Comparison of ENCODE assay signal across 9 cellular contexts in genomic region chr7:156969972-156970420, GRCh38. TPM values are rescaled to one million over a fixed set of nuclear protein-coding genes. Genes with fewer than 3 reads are reported as not detected.
DNase-seq lines count a peak whose midpoint lies in the region; ATAC-seq and TF ChIP-seq lines count a peak whose summit lies in the region.
"Had no signal": no experiment of that assay in that cellular context is flagged by ENCODE, and none has a peak within 500 bp of the region (broad histone marks: within the 10 kb centered on the region; RNA-seq: fewer than 3 reads in every experiment).

No MANE protein-coding gene starts in this region.

- intact Hi-C loops in CD14-positive monocyte (cut with micrococcal nuclease) (no loop called here), right lobe of liver (cut with DNase I) (loop anchor here in 1 of 2 donors (10.0 kb wide), 1 partner anchor 305 kb away; no protein-coding TSS in a partner anchor)

- H3K36me3 ChIP-seq in right lobe of liver, result peaks cover 0 to 31% (median 11%) of the 10 kb centered on the region in 4 donors

- no peak overlapping the region for H3K4me3 ChIP-seq in right lobe of liver
- H3K4me3 ChIP-seq: skin epidermis had no signal

- no peak overlapping the region for H3K27ac ChIP-seq in right lobe of liver

- no peak overlapping the region for H3K27ac Mint-ChIP-seq in CD14-positive monocyte
- H3K27ac Mint-ChIP-seq in activated CD8-positive, alpha-beta T cell treated with anti-CD3 and anti-CD28 coated beads, Interleukin-2, amount 10 ng/mL, durations not matched to agents 7 days and 5 days, result no peak overlapping the region

- no peaks in the 10 kb centered on the region for H3K9me3 ChIP-seq in right lobe of liver

- ATAC-seq in activated CD8-positive, alpha-beta T cell treated with anti-CD3 and anti-CD28 coated beads, Interleukin-2, amount 10 ng/mL, durations not matched to agents 7 days and 5 days, result peak; percentile 49
- ATAC-seq in right lobe of liver (peak in 3 of 4 donors; percentile 43 to 59 (median 59)), GM18505 (IDR thresholded peaks at IDR 0.05; ENCODE audit: unreplicated experiment) (no peak), HG03159 (IDR thresholded peaks at IDR 0.05; ENCODE audit: unreplicated experiment) (no peak), GM19328 (IDR thresholded peaks at IDR 0.05; ENCODE audit: unreplicated experiment) (no peak)

- H3K4me1 ChIP-seq in right lobe of liver, result no peaks in the 10 kb centered on the region

- no peaks in the 10 kb centered on the region for H3K4me1 Mint-ChIP-seq in CD14-positive monocyte
- H3K4me1 Mint-ChIP-seq in activated CD8-positive, alpha-beta T cell treated with anti-CD3 and anti-CD28 coated beads, Interleukin-2, amount 10 ng/mL, durations not matched to agents 7 days and 5 days (ENCODE audit: low read depth), result no peaks in the 10 kb centered on the region

- no peak overlapping the region for H3K4me3 Mint-ChIP-seq in CD14-positive monocyte
- H3K4me3 Mint-ChIP-seq in activated CD8-positive, alpha-beta T cell treated with anti-CD3 and anti-CD28 coated beads, Interleukin-2, amount 10 ng/mL, durations not matched to agents 7 days and 5 days, result no peak overlapping the region

- no peak for DNase-seq in CD14-positive monocyte (ENCODE audit: low spot score)
- DNase-seq in HEK293T (ENCODE audit: extremely low spot score), result no peak
- DNase-seq in activated CD8-positive, alpha-beta T cell treated with anti-CD3 and anti-CD28 coated beads, Interleukin-2, amount 10 ng/mL, durations not matched to agents 7 days and 5 days, result no peak
- DNase-seq in right lobe of liver, result no peak
- no peak for DNase-seq in activated CD4-positive, CD25-positive, alpha-beta regulatory T cell treated with anti-CD3 and anti-CD28 coated beads, Interleukin-2, amount 50 U/mL, for 72 hours

- WGBS in right lobe of liver (ENCODE audit: insufficient coverage, low coverage, low lambda C conversion rate, missing lambda C conversion rate), result 75% methylated on average over 3 of the region's 3 CpGs

- H3K27me3 ChIP-seq in right lobe of liver, result no peaks in the 10 kb centered on the region

- POLR2A ChIA-PET in HEK293T (lab: Yijun Ruan, JAX), result no interaction called here
- POLR2A ChIA-PET in activated CD8-positive, alpha-beta T cell treated with anti-CD3 and anti-CD28 coated beads, Interleukin-2, amount 10 ng/mL, durations not matched to agents 7 days and 5 days (lab: Charles Lee), result no interaction called here

- H3K36me3 Mint-ChIP-seq in CD14-positive monocyte, result peaks cover 67 to 75% of the 10 kb centered on the region in 2 donors
- H3K36me3 Mint-ChIP-seq in activated CD8-positive, alpha-beta T cell treated with anti-CD3 and anti-CD28 coated beads, Interleukin-2, amount 10 ng/mL, durations not matched to agents 7 days and 5 days (ENCODE audit: low read depth), result peaks cover 31% of the 10 kb centered on the region

- TF ChIP-seq POLR2A in right lobe of liver (IDR thresholded peaks at IDR 0.05) (no peak), GM18505 (IDR thresholded peaks at IDR 0.05; ENCODE audit: borderline replicate concordance, extremely low read depth, insufficient read depth, insufficient read length) (no peak)

- H3K27me3 Mint-ChIP-seq in CD14-positive monocyte (ENCODE audit: low read depth in 3 of 3), result no peaks in the 10 kb centered on the region
- no peaks in the 10 kb centered on the region for H3K27me3 Mint-ChIP-seq in activated CD8-positive, alpha-beta T cell treated with anti-CD3 and anti-CD28 coated beads, Interleukin-2, amount 10 ng/mL, durations not matched to agents 7 days and 5 days (ENCODE audit: low read depth)

- CTCF ChIA-PET in HEK293T (lab: Yijun Ruan, JAX), result interaction anchor here (1.0 to 1.7 kb wide), 5 partner anchors 15 to 304 kb away, joined by 3 to 11 read pairs (median 4); partner anchors contain the start of gene NOM1
- CTCF ChIA-PET in activated CD8-positive, alpha-beta T cell treated with anti-CD3 and anti-CD28 coated beads, Interleukin-2, amount 10 ng/mL, durations not matched to agents 7 days and 5 days (lab: Charles Lee), result interaction anchor here (0.8 to 1.8 kb wide), 6 partner anchors 12 to 1385 kb away, joined by 3 to 7 read pairs (median 4); partner anchors contain the start of gene NOM1

- peak; percentile 34 for TF ChIP-seq CTCF in CD14-positive monocyte (IDR thresholded peaks at IDR 0.05)
- TF ChIP-seq CTCF in right lobe of liver (IDR thresholded peaks at IDR 0.05), result peak; percentile 23 to 43 (median 38)

- H3K9me3 Mint-ChIP-seq in CD14-positive monocyte, result no peaks in the 10 kb centered on the region
- H3K9me3 Mint-ChIP-seq in activated CD8-positive, alpha-beta T cell treated with anti-CD3 and anti-CD28 coated beads, Interleukin-2, amount 10 ng/mL, durations not matched to agents 7 days and 5 days (ENCODE audit: insufficient read depth), result no peaks in the 10 kb centered on the region

TF ChIP-seq in HEK293T, 16 proteins besides CTCF, POLR2A, EP300 and RAD21:
- TF ChIP-seq ZNF384 (IDR thresholded peaks at IDR 0.05) (peak; percentile 93), L3MBTL2 (conservative IDR thresholded peaks at IDR 0.05) (no peak)

RNA-seq across cellular contexts. Expression of gene NOM1, which starts 20.5 kb away (rescaled TPM):
- 1 to 10 TPM in 1 of 2 donors, under 1 TPM in 1; 0.89 to 1.9 TPM for polyA plus RNA-seq in CD14-positive monocyte
- total RNA-seq in activated CD8-positive, alpha-beta T cell treated with anti-CD3 and anti-CD28 coated beads, Interleukin-2, amount 10 ng/mL, durations not matched to agents 7 days and 5 days, result 10 to 100 TPM; 28.1 to 28.8 TPM
- total RNA-seq in right lobe of liver, result 10 to 100 TPM in 1 of 6 experiments, 1 to 10 TPM in 5; 6.1 to 10.2 (median 8.1) TPM

RNA-seq across cellular contexts. Expression of gene MNX1, which starts 40.5 kb away (rescaled TPM):
- polyA plus RNA-seq in CD14-positive monocyte, result not detected
- not detected for total RNA-seq in activated CD8-positive, alpha-beta T cell treated with anti-CD3 and anti-CD28 coated beads, Interleukin-2, amount 10 ng/mL, durations not matched to agents 7 days and 5 days
- not detected for total RNA-seq in right lobe of liver

Comparison
In these comparisons a context has a peak if more than half of its experiments do, and no peak if none do; other contexts are left out.
1. ATAC-seq: peak in activated CD8-positive, alpha-beta T cell treated with anti-CD3 and anti-CD28 coated beads, Interleukin-2, amount 10 ng/mL, durations not matched to agents 7 days and 5 days (single experiment) and right lobe of liver (3 of 4); none in GM18505 (single experiment), HG03159 (single experiment) and GM19328 (single experiment).